Comparison of ENCODE assay signal across 24 cellular contexts in the genomic region with DNA sequence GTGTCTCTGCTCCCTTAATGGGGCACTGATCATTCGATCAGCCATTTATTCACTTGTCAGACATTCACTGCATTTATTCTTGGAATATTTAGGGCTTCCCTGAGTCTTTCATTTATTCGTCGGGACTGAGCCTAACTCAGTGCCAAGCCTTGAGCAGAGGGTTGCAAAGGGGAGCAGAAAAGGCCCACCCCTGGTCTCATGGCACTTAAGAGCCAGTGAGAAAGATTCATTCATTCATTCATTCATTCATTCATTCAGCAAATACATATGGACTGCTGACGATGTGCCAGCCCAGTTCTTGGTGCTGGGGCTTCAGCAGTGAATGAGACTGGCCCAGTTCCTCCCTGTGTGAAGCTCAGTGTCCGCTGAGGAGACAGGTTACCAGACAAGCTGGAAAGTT. TPM values are rescaled to one million over a fixed set of nuclear protein-coding genes. Genes with fewer than 3 reads are reported as not detected.
A peak's percentile ranks its signal among the peaks of the same experiment; 100 is the strongest.
DNase-seq lines count a peak whose midpoint lies in the region; ATAC-seq, FAIRE-seq and TF ChIP-seq lines count a peak whose summit lies in the region.
"Had no signal": no experiment of that assay in that cellular context is flagged by ENCODE, and none has a peak within 500 bp of the region (broad histone marks: within the 10 kb centered on the region; RNA-seq: fewer than 3 reads in every experiment).

No MANE protein-coding gene starts in this region.

- WGBS in GM12878 (ENCODE audit: insufficient coverage, insufficient replicate concordance, low lambda C conversion rate, missing lambda C conversion rate): 18% methylated on average over 5 of the region's 5 CpGs

- SMC1A ChIA-PET in GM12878 (lab: Charles Lee; ENCODE audit: uncharacterized antibody, unreplicated experiment): no interaction called here

- no peaks in the 10 kb centered on the region for H3K9me3 ChIP-seq in cardiac muscle cell (ENCODE audit: low read depth)
- H3K9me3 ChIP-seq in right atrium auricular region: no peaks in the 10 kb centered on the region
- no peaks in the 10 kb centered on the region for H3K9me3 ChIP-seq in GM12878 (replicated peaks; ENCODE audit: control insufficient read depth, insufficient read depth, low read length)
- H3K9me3 ChIP-seq in neutrophil: no peaks in the 10 kb centered on the region
- H3K9me3 ChIP-seq: BLaER1 had no signal

- H4K20me1 ChIP-seq in GM12878 (ENCODE audit: control insufficient read depth, insufficient read depth): no peaks in the 10 kb centered on the region
- H4K20me1 ChIP-seq: BLaER1 had no signal

- H3K9ac ChIP-seq in GM12878 (ENCODE audit: control insufficient read depth, insufficient read depth, low read length): no peak overlapping the region
- H3K9ac ChIP-seq: BLaER1, GM23248 had no signal

- ATAC-seq in GM12878 (no peak), HG02973 (IDR thresholded peaks at IDR 0.05; ENCODE audit: unreplicated experiment) (no peak)

- H3K4me3 ChIP-seq in cardiac muscle cell: no peak overlapping the region
- no peak overlapping the region for H3K4me3 ChIP-seq in right atrium auricular region
- no peak overlapping the region for H3K4me3 ChIP-seq in GM12878
- no peak overlapping the region for H3K4me3 ChIP-seq in neutrophil (ENCODE audit: low read depth in 1 of 2, low read length in 1 of 2)
- H3K4me3 ChIP-seq: BLaER1, GM23248 had no signal

- intact Hi-C loops in GM12878 (cut with micrococcal nuclease; ENCODE audit: unreplicated experiment): no loop called here

- no peak for DNase-seq in cardiac muscle cell (ENCODE audit: low read depth in 1 of 2, low spot score in 1 of 2)
- DNase-seq in right atrium auricular region (ENCODE audit: low spot score): no peak
- no peak for DNase-seq in GM12878 (ENCODE audit: low read depth, low spot score)
- DNase-seq in GM12892 (ENCODE audit: insufficient read length): no peak
- DNase-seq in hippocampal formation (lab: John Stamatoyannopoulos, UW): no peak
- DNase-seq: CD4-positive, alpha-beta T cell; CD8-positive, alpha-beta memory T cell; DMS 273 treated with DMSO at 0.1 percent for 48 hours; DMS79; EL; GDM1; GM23248; H7; HCEC 1CT had no signal

- H3K36me3 ChIP-seq in cardiac muscle cell: no peaks in the 10 kb centered on the region
- H3K36me3 ChIP-seq in right atrium auricular region: peaks cover 5% of the 10 kb centered on the region
- no peaks in the 10 kb centered on the region for H3K36me3 ChIP-seq in GM12878 (ENCODE audit: control insufficient read depth in 2 of 2, insufficient read depth in 2 of 2, low read length in 1 of 2)
- H3K36me3 ChIP-seq in neutrophil: peaks cover 100% of the 10 kb centered on the region
- H3K36me3 ChIP-seq: BLaER1 had no signal

- TF ChIP-seq RAD21 in GM12878 (IDR thresholded peaks at IDR 0.05; ENCODE audit: insufficient read depth, low read depth, low read length): no peak

- FAIRE-seq in GM12878 (lab: Jason Lieb, UNC): no peak
- FAIRE-seq in GM12892 (lab: Jason Lieb, UNC): no peak
- FAIRE-seq: A204.1, D721Med, GM12891, GM19239, H1 had no signal

- TF ChIP-seq POLR2A in GM12878 (IDR thresholded peaks at IDR 0.05; ENCODE audit: low read depth, low read length) (no peak), GM12892 (IDR thresholded peaks at IDR 0.05; ENCODE audit: low read depth, low read length) (no peak)

- H3K4me1 ChIP-seq in cardiac muscle cell (ENCODE audit: low read depth): peaks cover 66% of the 10 kb centered on the region
- H3K4me1 ChIP-seq in right atrium auricular region: peaks cover 0 to 55% of the 10 kb centered on the region in 2 donors
- no peaks in the 10 kb centered on the region for H3K4me1 ChIP-seq in GM12878 (ENCODE audit: control insufficient read depth, insufficient read depth, low read length)
- peaks cover 0 to 16% of the 10 kb centered on the region in 2 experiments for H3K4me1 ChIP-seq in neutrophil (ENCODE audit: control insufficient read depth in 1 of 2, insufficient read depth in 1 of 2, low read depth in 1 of 2, low read length in 1 of 2)

- H3K27me3 ChIP-seq in cardiac muscle cell (no peaks in the 10 kb centered on the region), right atrium auricular region (no peaks in the 10 kb centered on the region), GM12878 (replicated peaks in 1 of 2; ENCODE audit: control insufficient read depth in 2 of 2, insufficient read depth in 2 of 2, low read length in 1 of 2) (no peaks in the 10 kb centered on the region), neutrophil (no peaks in the 10 kb centered on the region)
- H3K27me3 ChIP-seq: BLaER1 had no signal

- TF ChIP-seq CTCF in cardiac muscle cell (IDR thresholded peaks at IDR 0.05; ENCODE audit: low read depth, low read length) (no peak), right atrium auricular region (IDR thresholded peaks at IDR 0.05) (no peak), GM12878 (IDR thresholded peaks at IDR 0.05 in 2 of 3, conservative IDR thresholded peaks at IDR 0.05 in 1 of 3; ENCODE audit: control insufficient read depth in 2 of 3, extremely low read depth in 1 of 3, insufficient read depth in 1 of 3, low read depth in 3 of 3, low read length in 3 of 3) (no peak), neutrophil (IDR thresholded peaks at IDR 0.05) (no peak)

- in situ Hi-C loops in GM12878 (cut with MboI): no loop called here

- H3K79me2 ChIP-seq in GM12878 (ENCODE audit: control insufficient read depth, insufficient read depth, low read length): no peaks in the 10 kb centered on the region

- H3K4me2 ChIP-seq in GM12878 (ENCODE audit: control insufficient read depth, insufficient read depth): no peak overlapping the region
- H3K4me2 ChIP-seq: BLaER1 had no signal

- CTCF ChIA-PET in GM12878 (lab: Yijun Ruan, JAX): interaction anchor here (1.3 kb wide), 1 partner anchor 14 kb away, joined by 3 read pairs; no protein-coding TSS in a partner anchor

- TF ChIP-seq EP300 in GM12878 (IDR thresholded peaks at IDR 0.05; ENCODE audit: borderline replicate concordance in 1 of 2, control insufficient read depth in 1 of 2, low read depth in 2 of 2, low read length in 2 of 2): no peak

- no TSS peak for BruUV-seq in GM12878 (replicated peaks; lab: Mats Ljungman, UMichigan)

- no peak overlapping the region for H2AFZ ChIP-seq in GM12878 (ENCODE audit: control insufficient read depth, low read depth, low read length)
- H2AFZ ChIP-seq: GM23248 had no signal

- RAD21 ChIA-PET in GM12878 (lab: Charles Lee; ENCODE audit: unreplicated experiment): no interaction called here

- peak overlapping the region; percentile 99 for H3K27ac ChIP-seq in cardiac muscle cell
- H3K27ac ChIP-seq in right atrium auricular region: peak overlapping the region in 1 of 2 donors; percentile 13
- H3K27ac ChIP-seq in GM12878 (ENCODE audit: control insufficient read depth, insufficient read depth): no peak overlapping the region
- peak overlapping the region; percentile 45 for H3K27ac ChIP-seq in neutrophil
- H3K27ac ChIP-seq: 22Rv1, BLaER1, C4-2B had no signal

- POLR2A ChIA-PET in GM12878 (lab: Charles Lee): interaction anchor here (0.5 kb wide), 1 partner anchor 168 kb away, joined by 5 read pairs; no protein-coding TSS in a partner anchor

TF ChIP-seq in GM12878, 131 proteins besides CTCF, POLR2A, EP300 and RAD21:
- TF ChIP-seq SPI1 (IDR thresholded peaks at IDR 0.05; ENCODE audit: borderline replicate concordance, insufficient read depth, low read depth, low read length): no peak
- peak; percentile 69; the same call in 1 of the 2 replicates for TF ChIP-seq ZNF24 (IDR thresholded peaks at IDR 0.05)

RNA-seq across cellular contexts. Expression of gene SIRPA, which starts 36.6 kb away (rescaled TPM):
- total RNA-seq in cardiac muscle cell: 43.0 and 58.3 TPM in 2 replicates
- 42.9 and 44.2 TPM in 2 replicates for polyA plus RNA-seq in cardiac muscle cell
- total RNA-seq in right atrium auricular region: 10 to 100 TPM; 32.4 to 58.5 TPM
- total RNA-seq in GM12878 (2013; cell fraction: nucleolus; rRNA removed): 10.5 and 11.5 TPM in 2 replicates
- total RNA-seq in GM12878 (2014; rRNA removed): 5.9 and 7.2 TPM in 2 replicates
- 4.7 and 5.3 TPM in 2 replicates for total RNA-seq in GM12878 (2014; rRNA removed; fragmentation: Illumina TruSeq; extraction: Trizol)
- 13.1 and 13.3 TPM in 2 replicates for total RNA-seq in GM12878 (2021)
- 1.6 TPM for polyA plus RNA-seq in GM12878 (2011; ENCODE audit: low read depth)
- 2.6 and 4.6 TPM in 2 replicates for polyA plus RNA-seq in GM12878 (2011; rRNA removed)
- 5.6 and 6.2 TPM in 2 replicates for polyA plus RNA-seq in GM12878 (2011; cell fraction: cytosol; rRNA removed)
- 12.7 and 13.6 TPM in 2 replicates for polyA plus RNA-seq in GM12878 (2011; cell fraction: nucleus; rRNA removed)
- polyA plus RNA-seq in GM12878 (2012): 3.6 and 5.1 TPM in 2 replicates
- polyA plus RNA-seq in GM12878 (2014; fragmentation: Illumina TruSeq; extraction: Trizol): 7.8 and 13.2 TPM in 2 replicates
- 1 to 10 TPM; 1.7 to 2.7 TPM for polyA plus RNA-seq in GM12878 (2014; fragmentation: Nextera tagmentation; extraction: Ambion mirVana)
- polyA plus RNA-seq in GM12878 (2014; rRNA removed): 9.3 and 10.4 TPM in 2 replicates
- 1 to 10 TPM; 3.6 to 3.7 TPM for polyA plus RNA-seq in GM12878 (2016; fragmentation: Nextera tagmentation; extraction: Ambion mirVana)
- polyA minus RNA-seq in GM12878 (2011; rRNA and poly(A)+ RNA removed): 3.5 and 3.7 TPM in 2 replicates
- polyA minus RNA-seq in GM12878 (2011; cell fraction: cytosol; rRNA and poly(A)+ RNA removed): 1.1 and 2.6 TPM in 2 replicates
- polyA minus RNA-seq in GM12878 (2011; cell fraction: nucleus; rRNA and poly(A)+ RNA removed): 1.7 and 2.3 TPM in 2 replicates
- polyA plus RNA-seq in GM12892 (2012; ENCODE audit: missing spikeins): 4.3 TPM
- polyA plus RNA-seq: CD8-positive, alpha-beta memory T cell had no signal
